In the genomic region with DNA sequence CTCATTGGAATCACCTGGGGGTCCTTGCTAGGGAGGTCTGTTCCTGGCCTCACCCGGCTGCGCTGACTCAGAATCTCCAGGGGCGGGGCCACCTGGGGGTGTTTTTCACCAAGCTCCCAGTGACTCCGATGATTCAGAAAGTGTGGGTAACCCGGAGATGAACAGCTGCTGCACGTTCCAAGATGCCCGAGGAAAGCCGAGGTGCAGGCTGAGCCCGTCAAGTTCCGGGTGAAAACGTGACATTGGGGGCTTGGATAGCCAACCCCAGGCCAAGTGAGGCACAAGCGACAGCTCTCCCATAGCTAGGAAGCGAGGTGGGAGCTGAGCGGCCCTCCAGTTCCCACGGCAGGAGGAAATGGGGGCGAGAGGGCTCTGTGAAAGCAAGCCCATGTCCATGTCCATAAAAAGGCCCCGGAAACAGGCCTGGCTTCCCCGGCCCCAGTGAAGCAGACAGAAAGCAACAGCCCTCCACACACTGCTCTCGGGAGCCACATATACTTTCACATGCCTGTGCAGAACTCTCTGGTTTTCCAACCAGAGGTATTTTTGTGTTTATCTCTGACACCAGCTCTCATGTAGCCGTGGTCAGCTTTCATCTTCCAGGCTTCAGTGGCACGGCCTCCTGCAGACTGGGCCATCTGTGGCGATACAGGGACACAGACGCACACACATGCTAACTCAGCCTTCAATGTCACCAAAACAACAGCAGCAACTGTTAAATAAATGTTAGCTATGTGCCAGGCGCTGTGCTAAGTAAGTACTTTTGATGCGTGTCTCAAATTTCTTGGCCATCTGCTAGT, we compare ENCODE assay signal across 10 cellular contexts.
DNase-seq lines count a peak whose midpoint lies in the region; ATAC-seq lines count a peak whose summit lies in the region.
"Had no signal": no experiment of that assay in that cellular context is flagged by ENCODE, and none has a peak within 500 bp of the region (broad histone marks: within the 10 kb centered on the region; RNA-seq: fewer than 3 reads in every experiment).

No MANE protein-coding gene starts in this region.

- peak; percentile 19 to 26 for ATAC-seq in left cardiac atrium
- ATAC-seq in Right ventricle myocardium superior (ENCODE audit: poor library complexity) = no peak
- ATAC-seq in right cardiac atrium = peak in 1 of 2 donors; percentile 26

- no peaks in the 10 kb centered on the region for H3K4me1 Mint-ChIP-seq in activated CD4-positive, alpha-beta memory T cell treated with anti-CD3 and anti-CD28 coated beads, Interleukin-2, amount 10 ng/mL, durations not matched to agents 7 days and 5 days
- H3K4me1 Mint-ChIP-seq: B cell had no signal

- no peak overlapping the region for H3K9ac ChIP-seq in adipocyte (ENCODE audit: low read length)

- H3K27ac ChIP-seq in right cardiac atrium (ENCODE audit: low read length) = no peak overlapping the region

- no peak overlapping the region for H3K4me3 Mint-ChIP-seq in activated CD4-positive, alpha-beta memory T cell treated with anti-CD3 and anti-CD28 coated beads, Interleukin-2, amount 10 ng/mL, durations not matched to agents 7 days and 5 days
- H3K4me3 Mint-ChIP-seq: B cell had no signal

- H3K27ac Mint-ChIP-seq in activated CD4-positive, alpha-beta memory T cell treated with anti-CD3 and anti-CD28 coated beads, Interleukin-2, amount 10 ng/mL, durations not matched to agents 7 days and 5 days = no peak overlapping the region
- H3K27ac Mint-ChIP-seq: B cell had no signal

- POLR2A ChIA-PET in activated CD4-positive, alpha-beta memory T cell treated with anti-CD3 and anti-CD28 coated beads, Interleukin-2, amount 10 ng/mL, durations not matched to agents 7 days and 5 days (lab: Charles Lee) = no interaction called here

- no peaks in the 10 kb centered on the region for H3K9me3 Mint-ChIP-seq in activated CD4-positive, alpha-beta memory T cell treated with anti-CD3 and anti-CD28 coated beads, Interleukin-2, amount 10 ng/mL, durations not matched to agents 7 days and 5 days

- H3K27me3 ChIP-seq in adipocyte (replicated peaks; ENCODE audit: control insufficient read depth, insufficient read depth, low read length) = no peaks in the 10 kb centered on the region
- H3K27me3 ChIP-seq in right cardiac atrium (ENCODE audit: control insufficient read depth, insufficient read depth) = no peaks in the 10 kb centered on the region

- H3K4me1 ChIP-seq in adipocyte (ENCODE audit: control insufficient read depth, insufficient read depth, low read length) (no peaks in the 10 kb centered on the region), right cardiac atrium (ENCODE audit: control insufficient read depth, insufficient read depth, low read length) (no peaks in the 10 kb centered on the region)

- 78% methylated on average over 25 of the region's 25 CpGs for WGBS in right cardiac atrium

- no peaks in the 10 kb centered on the region for H3K36me3 ChIP-seq in adipocyte (ENCODE audit: control insufficient read depth, insufficient read depth, low read length, severe bottlenecking)

- no peaks in the 10 kb centered on the region for H3K36me3 Mint-ChIP-seq in activated CD4-positive, alpha-beta memory T cell treated with anti-CD3 and anti-CD28 coated beads, Interleukin-2, amount 10 ng/mL, durations not matched to agents 7 days and 5 days (ENCODE audit: low read depth)

- H3K4me3 ChIP-seq in adipocyte (ENCODE audit: low read length) (no peak overlapping the region), right cardiac atrium (ENCODE audit: low read length) (no peak overlapping the region)

- DNase-seq in left cardiac atrium (peak; percentile 34), Right ventricle myocardium superior (no peak), adipocyte (ENCODE audit: low read depth) (peak; percentile 30), right cardiac atrium (peak; percentile 36 to 51 (median 46)), DMS153 treated with DMSO at 0.1 percent for 48 hours (lab: John Stamatoyannopoulos, UW; ENCODE audit: unreplicated experiment) (no peak), NCI-H1105 (lab: John Stamatoyannopoulos, UW) (no peak), NAMALWA (ENCODE audit: low spot score) (no peak)
- DNase-seq in activated CD4-positive, alpha-beta memory T cell treated with anti-CD3 and anti-CD28 coated beads, Interleukin-2, amount 10 ng/mL, durations not matched to agents 7 days and 5 days = no peak
- DNase-seq: KG1 had no signal

- peaks cover 4% of the 10 kb centered on the region for H3K27me3 Mint-ChIP-seq in activated CD4-positive, alpha-beta memory T cell treated with anti-CD3 and anti-CD28 coated beads, Interleukin-2, amount 10 ng/mL, durations not matched to agents 7 days and 5 days

- H3K9me3 ChIP-seq in adipocyte (ENCODE audit: control insufficient read depth, low read length) (no peaks in the 10 kb centered on the region), right cardiac atrium (ENCODE audit: control insufficient read depth, low read length) (no peaks in the 10 kb centered on the region)

- intact Hi-C loops in left cardiac atrium (cut with DNase I) = no loop called here
- intact Hi-C loops in Right ventricle myocardium superior (cut with DNase I) = no loop called here
- intact Hi-C loops in right cardiac atrium (cut with DNase I) = no loop called here

- CTCF ChIA-PET in activated CD4-positive, alpha-beta memory T cell treated with anti-CD3 and anti-CD28 coated beads, Interleukin-2, amount 10 ng/mL, durations not matched to agents 7 days and 5 days (lab: Charles Lee) = interaction anchor here (1.0 kb wide), 1 partner anchor 10 kb away, joined by 3 read pairs; no protein-coding TSS in a partner anchor

Comparison
In these comparisons a context has a peak if more than half of its experiments do, and no peak if none do; other contexts are left out.
1. DNase-seq: peak in left cardiac atrium (single experiment), adipocyte (single experiment) and right cardiac atrium (3 of 3); none in Right ventricle myocardium superior (single experiment), activated CD4-positive, alpha-beta memory T cell treated with anti-CD3 and anti-CD28 coated beads, Interleukin-2, amount 10 ng/mL, durations not matched to agents 7 days and 5 days (single experiment), DMS153 treated with DMSO at 0.1 percent for 48 hours (single experiment), NCI-H1105 (single experiment) and NAMALWA (single experiment).